Comparison of ENCODE assay signal across 8 cellular contexts in the genomic region with DNA sequence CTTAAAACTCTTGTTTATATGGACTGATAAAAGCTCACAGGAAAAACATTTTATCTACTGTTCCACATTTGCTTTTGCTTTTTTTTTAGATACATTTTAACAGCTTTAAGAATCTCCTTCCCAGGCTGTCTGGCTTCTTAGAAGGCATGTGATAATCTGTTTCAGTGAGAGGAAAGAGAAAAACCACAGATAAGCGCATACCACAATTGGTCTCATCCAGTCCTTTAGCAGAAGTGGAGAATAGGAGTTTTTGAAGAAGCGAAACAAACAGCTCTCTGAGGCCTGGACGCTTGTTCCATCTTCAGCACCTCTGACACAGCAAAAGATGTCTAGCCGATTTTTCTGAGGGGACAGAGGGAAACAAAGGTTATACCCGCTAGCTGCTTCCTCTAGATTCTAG. TPM values are rescaled to one million over a fixed set of nuclear protein-coding genes. Genes with fewer than 3 reads are reported as not detected.
DNase-seq lines count a peak whose midpoint lies in the region; ATAC-seq and TF ChIP-seq lines count a peak whose summit lies in the region.

No MANE protein-coding gene starts in this region.

- H2AK5ac ChIP-seq in mesendoderm (ENCODE audit: low read length) = no peak overlapping the region

- no peak for TF ChIP-seq CTCF in activated B cell treated with CpG ODN at 0.5 μM for 24 hours (IDR thresholded peaks at IDR 0.05)
- TF ChIP-seq CTCF in SK-N-SH (IDR thresholded peaks at IDR 0.05) = no peak

- H3K56ac ChIP-seq in mesendoderm (ENCODE audit: low read length) = no peak overlapping the region

- 89% methylated on average over 5 of the region's 5 CpGs for WGBS in SK-N-SH (ENCODE audit: low lambda C conversion rate)
- WGBS in mesendoderm (ENCODE audit: extremely low coverage, insufficient coverage, low lambda C conversion rate) = no CpG with 5 or more reads among the region's 5 CpGs

- CTCF ChIA-PET in activated B cell treated with CpG ODN at 0.5 μM for 24 hours (lab: Charles Lee) (interaction anchor here (0.9 to 2.4 kb wide), 2 partner anchors 18 to 25 kb away, joined by 3 to 10 read pairs; no protein-coding TSS in a partner anchor), SK-N-SH (lab: Yijun Ruan, JAX) (interaction anchor here (3.8 kb wide), 1 partner anchor 162 kb away, joined by 11 read pairs; no protein-coding TSS in a partner anchor)

- TF ChIP-seq RAD21 in SK-N-SH (IDR thresholded peaks at IDR 0.05; ENCODE audit: low read length) = no peak

- no peak for DNase-seq in activated B cell treated with CpG ODN at 0.5 μM for 24 hours
- DNase-seq in mucosa of gallbladder (ENCODE audit: low spot score) = peak; percentile 29
- DNase-seq in ACHN = no peak
- no peak for DNase-seq in NCI-H345 (lab: John Stamatoyannopoulos, UW)
- no peak for DNase-seq in SK-N-SH
- no peak for DNase-seq in mesendoderm

- intact Hi-C loops in activated B cell treated with CpG ODN at 0.5 μM for 24 hours (cut with micrococcal nuclease) = loop anchor here (1.0 to 2.0 kb wide), 2 partner anchors 16 to 45 kb away; partner anchors contain the start of gene NPC1

- POLR2A ChIA-PET in activated B cell treated with CpG ODN at 0.5 μM for 24 hours (lab: Charles Lee) (interaction anchor here (0.5 to 0.9 kb wide), 2 partner anchors 45 to 738 kb away, joined by 3 to 4 read pairs; partner anchors contain the start of gene NPC1), SK-N-SH (lab: Yijun Ruan, JAX) (no interaction called here)

- H2BK15ac ChIP-seq in mesendoderm (replicated peaks; ENCODE audit: low read depth) = no peak overlapping the region

- no peak overlapping the region for H2BK120ac ChIP-seq in mesendoderm (ENCODE audit: low read depth, low read length)

- peaks cover 87% of the 10 kb centered on the region for H3K36me3 Mint-ChIP-seq in activated B cell treated with CpG ODN at 0.5 μM for 24 hours (ENCODE audit: low read depth)

- H3K18ac ChIP-seq in mesendoderm (ENCODE audit: low read length) = no peak overlapping the region

- peak; percentile 82 for ATAC-seq in GM18858 (IDR thresholded peaks at IDR 0.05; ENCODE audit: unreplicated experiment)
- ATAC-seq in HG02981 (IDR thresholded peaks at IDR 0.05; ENCODE audit: unreplicated experiment) = peak; percentile 60
- peak; percentile 49 for ATAC-seq in activated B cell treated with CpG ODN at 0.5 μM for 24 hours (ENCODE audit: low read depth)

- peak overlapping the region; percentile 54 for H3K27ac Mint-ChIP-seq in activated B cell treated with CpG ODN at 0.5 μM for 24 hours

- no peak overlapping the region for H3K23ac ChIP-seq in mesendoderm (ENCODE audit: low read length)

- H2AFZ ChIP-seq in SK-N-SH (ENCODE audit: low read depth) = no peak overlapping the region

- H3K9me3 Mint-ChIP-seq in activated B cell treated with CpG ODN at 0.5 μM for 24 hours = no peaks in the 10 kb centered on the region

- H3K9ac ChIP-seq in SK-N-SH (no peak overlapping the region), mesendoderm (ENCODE audit: low read length) (no peak overlapping the region)

- no peak overlapping the region for H3K4me2 ChIP-seq in SK-N-SH
- no peak overlapping the region for H3K4me2 ChIP-seq in mesendoderm (ENCODE audit: low read length)

- no peaks in the 10 kb centered on the region; a peak in 1 of 4 replicates for H3K4me1 ChIP-seq in SK-N-SH (ENCODE audit: control insufficient read depth in 1 of 2, insufficient read depth in 2 of 2, low read depth in 1 of 2, low read length in 1 of 2)
- no peaks in the 10 kb centered on the region for H3K4me1 ChIP-seq in mesendoderm (ENCODE audit: control insufficient read depth, low read depth, low read length)

- H3K79me1 ChIP-seq in mesendoderm (ENCODE audit: low read length) = no peaks in the 10 kb centered on the region

- H3K27ac ChIP-seq in SK-N-SH (ENCODE audit: low read depth in 2 of 2, low read length in 1 of 2) (no peak overlapping the region), mesendoderm (ENCODE audit: low read depth, low read length) (no peak overlapping the region)

- H3K27me3 ChIP-seq in SK-N-SH (ENCODE audit: insufficient read depth) = no peaks in the 10 kb centered on the region
- H3K27me3 ChIP-seq in mesendoderm (ENCODE audit: insufficient read depth, low read length, poor library complexity) = no peaks in the 10 kb centered on the region

- no peak overlapping the region for H2BK5ac ChIP-seq in mesendoderm (ENCODE audit: low read length)

- H3K36me3 ChIP-seq in SK-N-SH (replicated peaks in 1 of 2; ENCODE audit: control insufficient read depth in 1 of 2, insufficient read depth in 2 of 2, low read length in 1 of 2) = peaks cover 66 to 76% of the 10 kb centered on the region in 2 experiments
- H3K36me3 ChIP-seq in mesendoderm (ENCODE audit: control insufficient read depth, insufficient read depth, low read length) = peaks cover 26% of the 10 kb centered on the region

- H3K27me3 Mint-ChIP-seq in activated B cell treated with CpG ODN at 0.5 μM for 24 hours = no peaks in the 10 kb centered on the region

- no peaks in the 10 kb centered on the region for H3K9me2 ChIP-seq in SK-N-SH

- no peak overlapping the region for H3K4me3 Mint-ChIP-seq in activated B cell treated with CpG ODN at 0.5 μM for 24 hours

- in situ Hi-C loops in ACHN (cut with HindIII; ENCODE audit: low pct_ligation_motif_present, low pct_unique_long_range_greater_than_20kb, low sequenced_read_pairs) = no loop called here

- H4K5ac ChIP-seq in mesendoderm (ENCODE audit: low read length) = no peak overlapping the region

- H3K4me3 ChIP-seq in SK-N-SH (ENCODE audit: low read depth in 2 of 2, low read length in 1 of 2) (no peak overlapping the region), mesendoderm (ENCODE audit: low read length) (no peak overlapping the region)

- TF ChIP-seq EP300 in SK-N-SH (IDR thresholded peaks at IDR 0.05; ENCODE audit: borderline replicate concordance in 1 of 2, low read depth in 1 of 2, low read length in 1 of 2) = no peak

- no peak overlapping the region for H4K8ac ChIP-seq in mesendoderm (ENCODE audit: low read depth, low read length)

- H3K4ac ChIP-seq in mesendoderm (ENCODE audit: low read depth, low read length) = no peak overlapping the region

- H3F3A ChIP-seq in SK-N-SH (replicated peaks; ENCODE audit: insufficient read depth) = no peaks in the 10 kb centered on the region

- no peaks in the 10 kb centered on the region for H3K9me3 ChIP-seq in SK-N-SH

- no peaks in the 10 kb centered on the region for H4K20me1 ChIP-seq in SK-N-SH (ENCODE audit: insufficient read depth)

- H3K79me2 ChIP-seq in SK-N-SH (ENCODE audit: insufficient read depth) (no peaks in the 10 kb centered on the region), mesendoderm (ENCODE audit: control insufficient read depth, insufficient read depth, low read length) (no peaks in the 10 kb centered on the region)

- H3K4me1 Mint-ChIP-seq in activated B cell treated with CpG ODN at 0.5 μM for 24 hours = peaks cover 35% of the 10 kb centered on the region

TF ChIP-seq in SK-N-SH, 30 proteins besides CTCF, POLR2A, EP300 and RAD21:
- TF ChIP-seq JUND (IDR thresholded peaks at IDR 0.05) (no peak), YY1 (IDR thresholded peaks at IDR 0.05; ENCODE audit: low read depth) (no peak), TEAD4 (IDR thresholded peaks at IDR 0.05; ENCODE audit: borderline replicate concordance, insufficient read depth) (no peak), IRF3 (IDR thresholded peaks at IDR 0.05; ENCODE audit: low read depth, low read length) (no peak), TAF1 (IDR thresholded peaks at IDR 0.05; ENCODE audit: borderline replicate concordance, low read depth, low read length) (no peak), GABPA (IDR thresholded peaks at IDR 0.05; ENCODE audit: low read depth) (no peak)

RNA-seq across cellular contexts. Expression of gene RMC1, which starts 37.6 kb away (rescaled TPM):
- 58.4 and 71.2 TPM in 2 replicates for total RNA-seq in activated B cell treated with CpG ODN at 0.5 μM for 24 hours
- total RNA-seq in mucosa of gallbladder = 27.0 TPM
- 22.4 and 26.4 TPM in 2 replicates for polyA plus RNA-seq in SK-N-SH (2012; rRNA removed)
- 29.9 and 31.9 TPM in 2 replicates for polyA plus RNA-seq in SK-N-SH (2012; cell fraction: cytosol; rRNA removed)
- 68.5 and 81.5 TPM in 2 replicates for polyA plus RNA-seq in SK-N-SH (2012; cell fraction: nucleus; rRNA removed)
- polyA plus RNA-seq in mesendoderm (2013, experiment 1 of 2) = 15.7 TPM
- polyA plus RNA-seq in mesendoderm (2013, experiment 2 of 2) = 16.1 TPM

RNA-seq across cellular contexts. Expression of gene NPC1, which starts 45.4 kb away (rescaled TPM):
- total RNA-seq in activated B cell treated with CpG ODN at 0.5 μM for 24 hours = 31.9 and 36.5 TPM in 2 replicates
- total RNA-seq in mucosa of gallbladder = 43.6 TPM
- 23.9 and 30.7 TPM in 2 replicates for polyA plus RNA-seq in SK-N-SH (2012; rRNA removed)
- 13.0 and 20.9 TPM in 2 replicates for polyA plus RNA-seq in SK-N-SH (2012; cell fraction: cytosol; rRNA removed)
- 32.2 and 49.2 TPM in 2 replicates for polyA plus RNA-seq in SK-N-SH (2012; cell fraction: nucleus; rRNA removed)
- 30.5 TPM for polyA plus RNA-seq in mesendoderm (2013, experiment 1 of 2)
- 29.1 TPM for polyA plus RNA-seq in mesendoderm (2013, experiment 2 of 2)
